In the genomic region with DNA sequence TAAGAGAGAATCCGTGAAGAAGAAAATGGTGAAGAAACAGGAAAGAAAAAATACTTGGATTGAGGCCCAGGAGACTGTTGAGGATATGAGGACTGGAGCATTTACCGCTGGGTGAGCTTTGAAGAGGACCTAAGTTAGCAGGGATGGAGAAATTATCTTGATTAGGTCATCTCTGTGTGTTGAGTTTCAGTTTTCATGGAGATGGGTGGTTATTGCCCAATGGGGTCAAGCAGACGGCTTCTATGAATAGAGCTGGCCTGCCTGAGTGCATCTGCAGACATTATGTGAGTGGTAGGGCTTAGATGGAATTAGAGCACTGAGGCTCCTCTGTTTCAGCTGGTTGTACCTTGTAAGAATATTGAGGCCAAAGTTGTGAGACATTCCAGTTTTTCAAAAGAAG, we compare ENCODE assay signal across 14 cellular contexts.
"Had no signal": no experiment of that assay in that cellular context is flagged by ENCODE, and none has a peak within 500 bp of the region (broad histone marks: within the 10 kb centered on the region; RNA-seq: fewer than 3 reads in every experiment).

No MANE protein-coding gene starts in this region.

- ATAC-seq: stimulated activated naive CD8-positive, alpha-beta T cell treated with anti-CD3 and anti-CD28 coated beads, Interleukin-15, Interleukin-2, amounts not matched to agents 100 U/mL and 50 U/mL, for 24 hours; T-helper 17 cell; upper lobe of right lung had no signal

- H3K4me3 ChIP-seq: sigmoid colon, suprapubic skin, upper lobe of right lung had no signal

- DNase-seq: activated B cell treated with CpG ODN at 0.5 μM for 24 hours; activated CD4-positive, alpha-beta T cell treated with anti-CD3 and anti-CD28 coated beads, Interleukin-2, amount 10 ng/mL, durations not matched to agents 7 days and 5 days; activated effector memory CD4-positive, alpha-beta T cell treated with anti-CD3 and anti-CD28 coated beads, Interleukin-2, amount 50 U/mL, for 16 hours; activated T-cell treated with anti-CD3 and anti-CD28 coated beads, Interleukin-2, amount 50 U/mL, for 1 hour; hippocampal formation; kidney glomerular epithelial cell; nephron progenitor cell; sigmoid colon; stimulated activated CD4-positive, alpha-beta T cell treated with anti-CD3 and anti-CD28 coated beads, Interleukin-4, amount 100 ng/mL, for 1 hour; stimulated activated CD8-positive, alpha-beta memory T cell treated with anti-CD3 and anti-CD28 coated beads, Interleukin-4, amount 100 ng/mL, for 48 hours; stimulated activated naive CD8-positive, alpha-beta T cell treated with anti-CD3 and anti-CD28 coated beads, Interleukin-15, Interleukin-2, amounts not matched to agents 100 U/mL and 50 U/mL, for 24 hours; T-helper 17 cell; upper lobe of right lung had no signal
